20 cellular contexts compared by ENCODE assay signal in genomic region chr18:304887-305529, GRCh38. TPM values are rescaled to one million over a fixed set of nuclear protein-coding genes. Genes with fewer than 3 reads are reported as not detected.
DNase-seq lines count a peak whose midpoint lies in the region; TF ChIP-seq lines count a peak whose summit lies in the region.
"Had no signal": no experiment of that assay in that cellular context is flagged by ENCODE, and none has a peak within 500 bp of the region (broad histone marks: within the 10 kb centered on the region; RNA-seq: fewer than 3 reads in every experiment).

No MANE protein-coding gene starts in this region.

- H2AFZ ChIP-seq in neural progenitor cell (replicated peaks), result peak overlapping the region; percentile 52
- H2AFZ ChIP-seq: PC-9 had no signal

- H4K20me1 ChIP-seq in neural progenitor cell (ENCODE audit: low read depth), result no peaks in the 10 kb centered on the region

- H3K9ac ChIP-seq in neural progenitor cell, result no peak overlapping the region

- peaks cover 12% of the 10 kb centered on the region for H3F3A ChIP-seq in neural progenitor cell (ENCODE audit: low read depth)

- H3K27me3 ChIP-seq in neural progenitor cell, result no peaks in the 10 kb centered on the region
- H3K27me3 ChIP-seq: ovary had no signal

- no peaks in the 10 kb centered on the region for H3K9me3 ChIP-seq in neural progenitor cell (ENCODE audit: low read depth)
- H3K9me3 ChIP-seq: mucosa of descending colon, ovary had no signal

- peaks cover 26% of the 10 kb centered on the region for H3K4me1 ChIP-seq in neural progenitor cell

- H3K27ac Mint-ChIP-seq in neural progenitor cell, result peak overlapping the region; percentile 61
- H3K27ac Mint-ChIP-seq: activated B cell treated with CpG ODN at 0.5 μM for 24 hours; CD4-positive, CD25-positive, alpha-beta regulatory T cell; stimulated activated naive B cell treated with anti-CD40 and anti-IgM and Interleukin-4, amounts not matched to agents 10 μg/mL and 1 μg/mL and 100 μg/mL, for 72 hours; T-cell had no signal

- H3K27me3 Mint-ChIP-seq in neural progenitor cell (ENCODE audit: insufficient read depth, low read depth), result peaks cover 5% of the 10 kb centered on the region

- no peak overlapping the region for H3K27ac ChIP-seq in neural progenitor cell
- H3K27ac ChIP-seq: ovary, PC-9 had no signal

- H3K4me1 Mint-ChIP-seq in neural progenitor cell, result peaks cover 30% of the 10 kb centered on the region
- H3K4me1 Mint-ChIP-seq: activated B cell treated with CpG ODN at 0.5 μM for 24 hours; CD4-positive, CD25-positive, alpha-beta regulatory T cell; stimulated activated naive B cell treated with anti-CD40 and anti-IgM and Interleukin-4, amounts not matched to agents 10 μg/mL and 1 μg/mL and 100 μg/mL, for 72 hours; T-cell had no signal

- DNase-seq in NCI-H345 (lab: John Stamatoyannopoulos, UW) (peak; percentile 4), NCI-H345 treated with DMSO at 0.1 percent for 48 hours (lab: John Stamatoyannopoulos, UW; ENCODE audit: unreplicated experiment) (no peak), NCI-H146 (lab: John Stamatoyannopoulos, UW) (peak; percentile 46), astrocyte of the spinal cord (ENCODE audit: low read depth, low spot score) (peak; percentile 15), neural progenitor cell (ENCODE audit: low spot score) (peak; percentile 50), germinal center (ENCODE audit: low spot score) (no peak), T-helper 9 cell (no peak), GF-D8 (lab: John Stamatoyannopoulos, UW) (no peak)
- DNase-seq: 8988T; activated B cell treated with CpG ODN at 0.5 μM for 24 hours; activated effector memory CD4-positive, alpha-beta T cell treated with anti-CD3 and anti-CD28 coated beads, Interleukin-2, amount 50 U/mL, for 16 hours; aorta; CD4-positive, CD25-positive, alpha-beta regulatory T cell; GOT3; islet precursor cell; mucosa of descending colon; ovary; PC-9; stimulated activated naive B cell treated with anti-CD40 and anti-IgM and Interleukin-4, amounts not matched to agents 10 μg/mL and 1 μg/mL and 100 μg/mL, for 72 hours; T-cell had no signal

- H3K4me3 ChIP-seq in astrocyte of the spinal cord (ENCODE audit: low read depth, low read length), result no peak overlapping the region
- no peak overlapping the region for H3K4me3 ChIP-seq in neural progenitor cell
- H3K4me3 ChIP-seq: mucosa of descending colon, ovary, PC-9 had no signal

- in situ Hi-C loops in astrocyte of the spinal cord (cut with HindIII; ENCODE audit: low sequenced_read_pairs), result no loop called here

- peak overlapping the region; percentile 49 for H3K4me2 ChIP-seq in neural progenitor cell
- H3K4me2 ChIP-seq: PC-9 had no signal

- H3K9me3 Mint-ChIP-seq in neural progenitor cell, result no peaks in the 10 kb centered on the region
- H3K9me3 Mint-ChIP-seq: activated B cell treated with CpG ODN at 0.5 μM for 24 hours; stimulated activated naive B cell treated with anti-CD40 and anti-IgM and Interleukin-4, amounts not matched to agents 10 μg/mL and 1 μg/mL and 100 μg/mL, for 72 hours had no signal

- peak overlapping the region; percentile 50 for H3K4me3 Mint-ChIP-seq in neural progenitor cell
- H3K4me3 Mint-ChIP-seq: activated B cell treated with CpG ODN at 0.5 μM for 24 hours; CD4-positive, CD25-positive, alpha-beta regulatory T cell; stimulated activated naive B cell treated with anti-CD40 and anti-IgM and Interleukin-4, amounts not matched to agents 10 μg/mL and 1 μg/mL and 100 μg/mL, for 72 hours; T-cell had no signal

- no peaks in the 10 kb centered on the region for H3K36me3 ChIP-seq in neural progenitor cell
- H3K36me3 ChIP-seq: ovary had no signal

- no peak for TF ChIP-seq CTCF in astrocyte of the spinal cord (IDR thresholded peaks at IDR 0.05; ENCODE audit: low read depth, low read length)
- no peak for TF ChIP-seq CTCF in neural progenitor cell (IDR thresholded peaks at IDR 0.05)

- H3K36me3 Mint-ChIP-seq in neural progenitor cell, result no peaks in the 10 kb centered on the region
- H3K36me3 Mint-ChIP-seq: CD4-positive, CD25-positive, alpha-beta regulatory T cell; stimulated activated naive B cell treated with anti-CD40 and anti-IgM and Interleukin-4, amounts not matched to agents 10 μg/mL and 1 μg/mL and 100 μg/mL, for 72 hours; T-cell had no signal

- H3K79me2 ChIP-seq in neural progenitor cell (ENCODE audit: low read depth), result no peaks in the 10 kb centered on the region

RNA-seq across cellular contexts. Expression of gene THOC1, which starts 37.2 kb away (rescaled TPM):
- 148 and 241 TPM in 2 replicates for total RNA-seq in neural progenitor cell (ENCODE audit: low replicate concordance)

Comparison
In these comparisons a context has a peak if more than half of its experiments do, and no peak if none do; other contexts are left out.
1. DNase-seq: peak in NCI-H345 (single experiment), NCI-H146 (single experiment), astrocyte of the spinal cord (single experiment) and neural progenitor cell (single experiment); none in NCI-H345 treated with DMSO at 0.1 percent for 48 hours (single experiment), germinal center (single experiment), T-helper 9 cell (single experiment) and GF-D8 (single experiment).